In the genomic region with DNA sequence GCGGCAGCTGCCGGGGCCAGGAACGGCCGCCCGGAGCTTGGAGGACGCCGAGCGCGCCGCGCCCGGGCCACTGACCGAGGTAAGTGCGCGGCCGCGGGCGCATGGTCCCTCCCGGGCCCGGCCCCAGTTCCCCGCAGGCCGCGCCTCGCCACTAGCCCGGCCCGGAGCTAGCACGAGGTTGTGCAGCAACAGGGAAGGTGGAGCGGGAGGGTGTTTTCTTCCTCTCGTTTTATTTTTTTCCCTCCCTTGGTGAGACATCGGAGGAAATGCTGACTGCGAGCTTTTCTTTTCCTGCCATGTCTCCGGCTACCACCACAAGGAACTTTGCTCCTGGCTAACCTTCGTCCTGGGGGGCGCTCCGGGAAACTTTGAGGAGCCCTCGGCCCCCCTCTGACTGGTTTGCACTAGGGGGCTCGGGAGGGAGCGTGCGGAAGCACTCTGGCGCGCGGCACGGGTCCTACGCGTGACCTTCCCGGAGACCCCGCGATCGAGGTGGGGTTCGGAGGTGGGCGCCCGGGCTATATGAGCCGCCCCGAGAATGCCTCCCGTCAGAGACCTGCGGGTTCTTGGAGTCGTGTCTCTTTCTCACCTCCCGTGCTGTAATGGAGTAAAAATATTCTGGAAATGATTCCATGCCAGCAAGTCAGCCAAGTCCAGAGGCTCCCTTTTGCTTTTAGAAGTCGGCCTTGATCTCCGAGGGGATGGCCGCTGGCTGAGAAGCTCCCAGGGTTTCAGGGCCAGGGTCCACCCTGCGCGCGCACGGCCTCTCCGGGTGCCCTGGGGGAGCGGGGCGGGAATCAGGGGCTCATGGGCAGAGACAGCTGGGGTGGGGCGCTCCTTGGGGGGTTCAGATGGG, we compare ENCODE assay signal across 7 cellular contexts. TPM values are rescaled to one million over a fixed set of nuclear protein-coding genes. Genes with fewer than 3 reads are reported as not detected.
DNase-seq lines count a peak whose midpoint lies in the region; ATAC-seq and TF ChIP-seq lines count a peak whose summit lies in the region.

No MANE protein-coding gene starts in this region.

- H3K36me3 Mint-ChIP-seq in HFFc6 (ENCODE audit: low read depth) = no peaks in the 10 kb centered on the region
- no peaks in the 10 kb centered on the region for H3K36me3 Mint-ChIP-seq in activated T-helper 17 cell treated with anti-CD3 and anti-CD28 coated beads, Interleukin-2, amount 50 U/mL, for 72 hours (ENCODE audit: low read depth)
- no peaks in the 10 kb centered on the region for H3K36me3 Mint-ChIP-seq in stimulated activated effector memory CD8-positive, alpha-beta T cell treated with anti-CD3 and anti-CD28 coated beads, Interleukin-12 subunit alpha, Interleukin-12 subunit beta, amount 100 ng/mL, for 72 hours

- ATAC-seq in activated T-helper 17 cell treated with anti-CD3 and anti-CD28 coated beads, Interleukin-2, amount 50 U/mL, for 72 hours (replicated peaks) = no peak
- no peak for ATAC-seq in stimulated activated effector memory CD8-positive, alpha-beta T cell treated with anti-CD3 and anti-CD28 coated beads, Interleukin-12 subunit alpha, Interleukin-12 subunit beta, amount 100 ng/mL, for 72 hours
- no peak for ATAC-seq in HG03520 (IDR thresholded peaks at IDR 0.05; ENCODE audit: unreplicated experiment)

- H3K9me3 Mint-ChIP-seq in HFFc6 = no peaks in the 10 kb centered on the region
- no peaks in the 10 kb centered on the region for H3K9me3 Mint-ChIP-seq in activated T-helper 17 cell treated with anti-CD3 and anti-CD28 coated beads, Interleukin-2, amount 50 U/mL, for 72 hours
- no peaks in the 10 kb centered on the region for H3K9me3 Mint-ChIP-seq in stimulated activated effector memory CD8-positive, alpha-beta T cell treated with anti-CD3 and anti-CD28 coated beads, Interleukin-12 subunit alpha, Interleukin-12 subunit beta, amount 100 ng/mL, for 72 hours

- no peaks in the 10 kb centered on the region for H3K9me3 ChIP-seq in iPS-18c (ENCODE audit: control insufficient read depth, insufficient read depth, low read length)

- no peak for DNase-seq in HFFc6
- no peak for DNase-seq in stimulated activated effector memory CD8-positive, alpha-beta T cell treated with anti-CD3 and anti-CD28 coated beads, Interleukin-12 subunit alpha, Interleukin-12 subunit beta, amount 100 ng/mL, for 72 hours (ENCODE audit: low spot score in 2 of 2)
- no peak for DNase-seq in NCI-H82 (lab: John Stamatoyannopoulos, UW)
- no peak for DNase-seq in activated CD4-positive, alpha-beta T cell treated with anti-CD3 and anti-CD28 coated beads, Interleukin-2, amount 50 U/mL, for 1 hour

- H3K27ac Mint-ChIP-seq in HFFc6 = no peak overlapping the region
- H3K27ac Mint-ChIP-seq in activated T-helper 17 cell treated with anti-CD3 and anti-CD28 coated beads, Interleukin-2, amount 50 U/mL, for 72 hours = no peak overlapping the region
- H3K27ac Mint-ChIP-seq in stimulated activated effector memory CD8-positive, alpha-beta T cell treated with anti-CD3 and anti-CD28 coated beads, Interleukin-12 subunit alpha, Interleukin-12 subunit beta, amount 100 ng/mL, for 72 hours = no peak overlapping the region

- peak overlapping the region; percentile 60 for H3K4me3 ChIP-seq in iPS-18c (ENCODE audit: insufficient read depth, low read depth, low read length)

- H3K27me3 Mint-ChIP-seq in HFFc6 (ENCODE audit: insufficient read depth) = peaks cover 34% of the 10 kb centered on the region
- H3K27me3 Mint-ChIP-seq in activated T-helper 17 cell treated with anti-CD3 and anti-CD28 coated beads, Interleukin-2, amount 50 U/mL, for 72 hours = peaks cover 12% of the 10 kb centered on the region

- peak overlapping the region; percentile 47 for H3K4me3 Mint-ChIP-seq in HFFc6
- H3K4me3 Mint-ChIP-seq in activated T-helper 17 cell treated with anti-CD3 and anti-CD28 coated beads, Interleukin-2, amount 50 U/mL, for 72 hours = peak overlapping the region; percentile 44
- peak overlapping the region; percentile 46 for H3K4me3 Mint-ChIP-seq in stimulated activated effector memory CD8-positive, alpha-beta T cell treated with anti-CD3 and anti-CD28 coated beads, Interleukin-12 subunit alpha, Interleukin-12 subunit beta, amount 100 ng/mL, for 72 hours

- no peak for TF ChIP-seq CTCF in HFFc6 (IDR thresholded peaks at IDR 0.05)

- no peaks in the 10 kb centered on the region for H3K4me1 Mint-ChIP-seq in HFFc6 (ENCODE audit: low read depth)
- H3K4me1 Mint-ChIP-seq in activated T-helper 17 cell treated with anti-CD3 and anti-CD28 coated beads, Interleukin-2, amount 50 U/mL, for 72 hours = no peaks in the 10 kb centered on the region
- H3K4me1 Mint-ChIP-seq in stimulated activated effector memory CD8-positive, alpha-beta T cell treated with anti-CD3 and anti-CD28 coated beads, Interleukin-12 subunit alpha, Interleukin-12 subunit beta, amount 100 ng/mL, for 72 hours = peaks cover 6% of the 10 kb centered on the region

RNA-seq across cellular contexts. Expression of gene KCNJ12, which starts 0.9 kb away (rescaled TPM):
- total RNA-seq in HFFc6 (2021; fragmentation: NEBNext Ultra II Directional; extraction: Animal tissue kit (Norgen Biotek cat#: 25700)) = not detected
- total RNA-seq in activated T-helper 17 cell treated with anti-CD3 and anti-CD28 coated beads, Interleukin-2, amount 50 U/mL, for 72 hours = under 1 TPM in 1 of 2 donors, not detected in 1; 0.05 TPM
